Comparison of ENCODE assay signal across 2 cellular contexts in the genomic region with DNA sequence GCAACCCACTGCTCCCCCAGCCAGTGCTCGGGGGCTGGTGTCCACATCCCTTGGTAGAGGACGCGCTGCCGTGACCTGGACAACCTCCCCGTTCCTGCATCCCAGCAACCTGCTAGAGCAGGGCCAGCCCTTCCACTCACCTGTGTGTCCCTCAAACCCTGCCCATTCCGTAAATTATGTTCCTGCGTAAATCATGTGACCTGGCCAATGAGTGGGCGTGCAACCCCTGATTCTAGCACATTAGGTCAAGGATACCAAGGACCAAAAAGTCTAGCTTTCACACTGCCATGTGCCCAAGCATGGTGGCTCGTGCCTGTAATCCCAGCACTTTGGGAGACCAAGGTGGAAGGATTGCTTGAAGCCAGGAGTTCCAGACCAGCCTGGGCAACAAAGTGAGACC.
TF ChIP-seq lines count a peak whose summit lies in the region.

No MANE protein-coding gene starts in this region.

TF ChIP-seq in GM12891, 5 proteins besides CTCF, POLR2A, EP300 and RAD21:
- TF ChIP-seq TAF1 (IDR thresholded peaks at IDR 0.05; ENCODE audit: low read depth, low read length) = no peak
- TF ChIP-seq SPI1 (IDR thresholded peaks at IDR 0.05; ENCODE audit: low read depth, low read length) = no peak

TF ChIP-seq in HepG2, 621 proteins besides CTCF, POLR2A, EP300 and RAD21:
- TF ChIP-seq TARDBP (CRISPR knock-in tag; IDR thresholded peaks at IDR 0.05) (no peak), ARID2 (CRISPR knock-in tag; IDR thresholded peaks at IDR 0.05; ENCODE audit: borderline replicate concordance) (no peak), ZNF274 (CRISPR knock-in tag; IDR thresholded peaks at IDR 0.05) (no peak), ZBTB7A (CRISPR knock-in tag; IDR thresholded peaks at IDR 0.05) (no peak), ZBTB42 (CRISPR knock-in tag; IDR thresholded peaks at IDR 0.05) (no peak), ZNF703 (CRISPR knock-in tag; IDR thresholded peaks at IDR 0.05; ENCODE audit: borderline replicate concordance) (no peak), ZNF430 (CRISPR knock-in tag; IDR thresholded peaks at IDR 0.05) (no peak), ARHGAP35 (CRISPR knock-in tag; IDR thresholded peaks at IDR 0.05; ENCODE audit: borderline replicate concordance) (no peak)
- TF ChIP-seq, protein P1, sequence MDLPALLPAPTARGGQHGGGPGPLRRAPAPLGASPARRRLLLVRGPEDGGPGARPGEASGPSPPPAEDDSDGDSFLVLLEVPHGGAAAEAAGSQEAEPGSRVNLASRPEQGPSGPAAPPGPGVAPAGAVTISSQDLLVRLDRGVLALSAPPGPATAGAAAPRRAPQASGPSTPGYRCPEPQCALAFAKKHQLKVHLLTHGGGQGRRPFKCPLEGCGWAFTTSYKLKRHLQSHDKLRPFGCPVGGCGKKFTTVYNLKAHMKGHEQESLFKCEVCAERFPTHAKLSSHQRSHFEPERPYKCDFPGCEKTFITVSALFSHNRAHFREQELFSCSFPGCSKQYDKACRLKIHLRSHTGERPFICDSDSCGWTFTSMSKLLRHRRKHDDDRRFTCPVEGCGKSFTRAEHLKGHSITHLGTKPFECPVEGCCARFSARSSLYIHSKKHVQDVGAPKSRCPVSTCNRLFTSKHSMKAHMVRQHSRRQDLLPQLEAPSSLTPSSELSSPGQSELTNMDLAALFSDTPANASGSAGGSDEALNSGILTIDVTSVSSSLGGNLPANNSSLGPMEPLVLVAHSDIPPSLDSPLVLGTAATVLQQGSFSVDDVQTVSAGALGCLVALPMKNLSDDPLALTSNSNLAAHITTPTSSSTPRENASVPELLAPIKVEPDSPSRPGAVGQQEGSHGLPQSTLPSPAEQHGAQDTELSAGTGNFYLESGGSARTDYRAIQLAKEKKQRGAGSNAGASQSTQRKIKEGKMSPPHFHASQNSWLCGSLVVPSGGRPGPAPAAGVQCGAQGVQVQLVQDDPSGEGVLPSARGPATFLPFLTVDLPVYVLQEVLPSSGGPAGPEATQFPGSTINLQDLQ (CRISPR knock-in tag; IDR thresholded peaks at IDR 0.05) = no peak
- TF ChIP-seq, protein P2, sequence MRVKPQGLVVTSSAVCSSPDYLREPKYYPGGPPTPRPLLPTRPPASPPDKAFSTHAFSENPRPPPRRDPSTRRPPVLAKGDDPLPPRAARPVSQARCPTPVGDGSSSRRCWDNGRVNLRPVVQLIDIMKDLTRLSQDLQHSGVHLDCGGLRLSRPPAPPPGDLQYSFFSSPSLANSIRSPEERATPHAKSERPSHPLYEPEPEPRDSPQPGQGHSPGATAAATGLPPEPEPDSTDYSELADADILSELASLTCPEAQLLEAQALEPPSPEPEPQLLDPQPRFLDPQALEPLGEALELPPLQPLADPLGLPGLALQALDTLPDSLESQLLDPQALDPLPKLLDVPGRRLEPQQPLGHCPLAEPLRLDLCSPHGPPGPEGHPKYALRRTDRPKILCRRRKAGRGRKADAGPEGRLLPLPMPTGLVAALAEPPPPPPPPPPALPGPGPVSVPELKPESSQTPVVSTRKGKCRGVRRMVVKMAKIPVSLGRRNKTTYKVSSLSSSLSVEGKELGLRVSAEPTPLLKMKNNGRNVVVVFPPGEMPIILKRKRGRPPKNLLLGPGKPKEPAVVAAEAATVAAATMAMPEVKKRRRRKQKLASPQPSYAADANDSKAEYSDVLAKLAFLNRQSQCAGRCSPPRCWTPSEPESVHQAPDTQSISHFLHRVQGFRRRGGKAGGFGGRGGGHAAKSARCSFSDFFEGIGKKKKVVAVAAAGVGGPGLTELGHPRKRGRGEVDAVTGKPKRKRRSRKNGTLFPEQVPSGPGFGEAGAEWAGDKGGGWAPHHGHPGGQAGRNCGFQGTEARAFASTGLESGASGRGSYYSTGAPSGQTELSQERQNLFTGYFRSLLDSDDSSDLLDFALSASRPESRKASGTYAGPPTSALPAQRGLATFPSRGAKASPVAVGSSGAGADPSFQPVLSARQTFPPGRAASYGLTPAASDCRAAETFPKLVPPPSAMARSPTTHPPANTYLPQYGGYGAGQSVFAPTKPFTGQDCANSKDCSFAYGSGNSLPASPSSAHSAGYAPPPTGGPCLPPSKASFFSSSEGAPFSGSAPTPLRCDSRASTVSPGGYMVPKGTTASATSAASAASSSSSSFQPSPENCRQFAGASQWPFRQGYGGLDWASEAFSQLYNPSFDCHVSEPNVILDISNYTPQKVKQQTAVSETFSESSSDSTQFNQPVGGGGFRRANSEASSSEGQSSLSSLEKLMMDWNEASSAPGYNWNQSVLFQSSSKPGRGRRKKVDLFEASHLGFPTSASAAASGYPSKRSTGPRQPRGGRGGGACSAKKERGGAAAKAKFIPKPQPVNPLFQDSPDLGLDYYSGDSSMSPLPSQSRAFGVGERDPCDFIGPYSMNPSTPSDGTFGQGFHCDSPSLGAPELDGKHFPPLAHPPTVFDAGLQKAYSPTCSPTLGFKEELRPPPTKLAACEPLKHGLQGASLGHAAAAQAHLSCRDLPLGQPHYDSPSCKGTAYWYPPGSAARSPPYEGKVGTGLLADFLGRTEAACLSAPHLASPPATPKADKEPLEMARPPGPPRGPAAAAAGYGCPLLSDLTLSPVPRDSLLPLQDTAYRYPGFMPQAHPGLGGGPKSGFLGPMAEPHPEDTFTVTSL (CRISPR knock-in tag; IDR thresholded peaks at IDR 0.05; ENCODE audit: borderline replicate concordance) = no peak
- TF ChIP-seq, protein P3, sequence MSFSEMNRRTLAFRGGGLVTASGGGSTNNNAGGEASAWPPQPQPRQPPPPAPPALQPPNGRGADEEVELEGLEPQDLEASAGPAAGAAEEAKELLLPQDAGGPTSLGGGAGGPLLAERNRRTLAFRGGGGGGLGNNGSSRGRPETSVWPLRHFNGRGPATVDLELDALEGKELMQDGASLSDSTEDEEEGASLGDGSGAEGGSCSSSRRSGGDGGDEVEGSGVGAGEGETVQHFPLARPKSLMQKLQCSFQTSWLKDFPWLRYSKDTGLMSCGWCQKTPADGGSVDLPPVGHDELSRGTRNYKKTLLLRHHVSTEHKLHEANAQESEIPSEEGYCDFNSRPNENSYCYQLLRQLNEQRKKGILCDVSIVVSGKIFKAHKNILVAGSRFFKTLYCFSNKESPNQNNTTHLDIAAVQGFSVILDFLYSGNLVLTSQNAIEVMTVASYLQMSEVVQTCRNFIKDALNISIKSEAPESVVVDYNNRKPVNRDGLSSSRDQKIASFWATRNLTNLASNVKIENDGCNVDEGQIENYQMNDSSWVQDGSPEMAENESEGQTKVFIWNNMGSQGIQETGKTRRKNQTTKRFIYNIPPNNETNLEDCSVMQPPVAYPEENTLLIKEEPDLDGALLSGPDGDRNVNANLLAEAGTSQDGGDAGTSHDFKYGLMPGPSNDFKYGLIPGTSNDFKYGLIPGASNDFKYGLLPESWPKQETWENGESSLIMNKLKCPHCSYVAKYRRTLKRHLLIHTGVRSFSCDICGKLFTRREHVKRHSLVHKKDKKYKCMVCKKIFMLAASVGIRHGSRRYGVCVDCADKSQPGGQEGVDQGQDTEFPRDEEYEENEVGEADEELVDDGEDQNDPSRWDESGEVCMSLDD (CRISPR knock-in tag; IDR thresholded peaks at IDR 0.05; ENCODE audit: borderline replicate concordance) = no peak
- TF ChIP-seq, protein P4, sequence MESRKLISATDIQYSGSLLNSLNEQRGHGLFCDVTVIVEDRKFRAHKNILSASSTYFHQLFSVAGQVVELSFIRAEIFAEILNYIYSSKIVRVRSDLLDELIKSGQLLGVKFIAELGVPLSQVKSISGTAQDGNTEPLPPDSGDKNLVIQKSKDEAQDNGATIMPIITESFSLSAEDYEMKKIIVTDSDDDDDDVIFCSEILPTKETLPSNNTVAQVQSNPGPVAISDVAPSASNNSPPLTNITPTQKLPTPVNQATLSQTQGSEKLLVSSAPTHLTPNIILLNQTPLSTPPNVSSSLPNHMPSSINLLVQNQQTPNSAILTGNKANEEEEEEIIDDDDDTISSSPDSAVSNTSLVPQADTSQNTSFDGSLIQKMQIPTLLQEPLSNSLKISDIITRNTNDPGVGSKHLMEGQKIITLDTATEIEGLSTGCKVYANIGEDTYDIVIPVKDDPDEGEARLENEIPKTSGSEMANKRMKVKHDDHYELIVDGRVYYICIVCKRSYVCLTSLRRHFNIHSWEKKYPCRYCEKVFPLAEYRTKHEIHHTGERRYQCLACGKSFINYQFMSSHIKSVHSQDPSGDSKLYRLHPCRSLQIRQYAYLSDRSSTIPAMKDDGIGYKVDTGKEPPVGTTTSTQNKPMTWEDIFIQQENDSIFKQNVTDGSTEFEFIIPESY (CRISPR knock-in tag; IDR thresholded peaks at IDR 0.05) = no peak
- TF ChIP-seq, protein P5, sequence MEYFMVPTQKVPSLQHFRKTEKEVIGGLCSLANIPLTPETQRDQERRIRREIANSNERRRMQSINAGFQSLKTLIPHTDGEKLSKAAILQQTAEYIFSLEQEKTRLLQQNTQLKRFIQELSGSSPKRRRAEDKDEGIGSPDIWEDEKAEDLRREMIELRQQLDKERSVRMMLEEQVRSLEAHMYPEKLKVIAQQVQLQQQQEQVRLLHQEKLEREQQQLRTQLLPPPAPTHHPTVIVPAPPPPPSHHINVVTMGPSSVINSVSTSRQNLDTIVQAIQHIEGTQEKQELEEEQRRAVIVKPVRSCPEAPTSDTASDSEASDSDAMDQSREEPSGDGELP (IDR thresholded peaks at IDR 0.05; ENCODE audit: borderline replicate concordance, low read depth) = no peak
- TF ChIP-seq, protein P6, sequence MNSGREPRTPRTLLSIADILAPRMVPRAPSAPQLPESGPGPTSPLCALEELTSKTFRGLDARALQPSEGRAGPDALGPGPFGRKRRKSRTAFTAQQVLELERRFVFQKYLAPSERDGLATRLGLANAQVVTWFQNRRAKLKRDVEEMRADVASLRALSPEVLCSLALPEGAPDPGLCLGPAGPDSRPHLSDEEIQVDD (CRISPR knock-in tag; IDR thresholded peaks at IDR 0.05; ENCODE audit: borderline replicate concordance) = no peak
